Comparison of ENCODE assay signal across 34 cellular contexts in genomic region chr16:16138034-16138635, GRCh38.
"Had no signal": no experiment of that assay in that cellular context is flagged by ENCODE, and none has a peak within 500 bp of the region (broad histone marks: within the 10 kb centered on the region; RNA-seq: fewer than 3 reads in every experiment).

No MANE protein-coding gene starts in this region.

- H3K9me3 ChIP-seq: adrenal gland, ascending aorta had no signal

- H3K4me1 ChIP-seq: ascending aorta had no signal

- H3K27me3 Mint-ChIP-seq: activated B cell treated with CpG ODN at 0.5 μM for 24 hours; activated CD4-positive, alpha-beta memory T cell treated with anti-CD3 and anti-CD28 coated beads for 36 hours; activated CD4-positive, alpha-beta T cell treated with anti-CD3 and anti-CD28 coated beads, Interleukin-2, amount 10 ng/mL, durations not matched to agents 24 days and 14 days; activated CD8-positive, alpha-beta T cell treated with anti-CD3 and anti-CD28 coated beads for 36 hours; activated naive CD4-positive, alpha-beta T cell treated with anti-CD3 and anti-CD28 coated beads, Interleukin-2, amount 10 ng/mL, durations not matched to agents 7 days and 5 days; activated naive CD8-positive, alpha-beta T cell treated with anti-CD3 and anti-CD28 coated beads for 36 hours; brain had no signal

- H3K4me3 Mint-ChIP-seq: activated B cell treated with CpG ODN at 0.5 μM for 24 hours; activated CD4-positive, alpha-beta memory T cell treated with anti-CD3 and anti-CD28 coated beads for 36 hours; activated CD4-positive, alpha-beta T cell treated with anti-CD3 and anti-CD28 coated beads, Interleukin-2, amount 10 ng/mL, durations not matched to agents 24 days and 14 days; activated CD8-positive, alpha-beta T cell treated with anti-CD3 and anti-CD28 coated beads for 36 hours; activated naive CD4-positive, alpha-beta T cell treated with anti-CD3 and anti-CD28 coated beads, Interleukin-2, amount 10 ng/mL, durations not matched to agents 7 days and 5 days; activated naive CD8-positive, alpha-beta T cell treated with anti-CD3 and anti-CD28 coated beads for 36 hours; brain; T-helper 1 cell treated with Interleukin-12 subunit alpha and Interleukin-12 subunit beta and Interleukin-4 antibody, amounts not matched to agents 30 μg/mL and 1 μg/mL, for 36 hours; T-helper 2 cell treated with Interferon-gamma antibody and Interleukin-4, amounts not matched to agents 5 μg/mL and 100 μg/mL, for 36 hours had no signal

- H3K27me3 ChIP-seq: adrenal gland, ascending aorta, cardiac muscle cell had no signal

- H3K4me1 Mint-ChIP-seq: activated naive CD8-positive, alpha-beta T cell treated with anti-CD3 and anti-CD28 coated beads for 36 hours; brain had no signal

- DNase-seq: activated B cell treated with CpG ODN at 0.5 μM for 24 hours; activated CD4-positive, alpha-beta memory T cell treated with anti-CD3 and anti-CD28 coated beads for 36 hours; activated CD4-positive, alpha-beta T cell treated with anti-CD3 and anti-CD28 coated beads for 4 hours; activated CD4-positive, alpha-beta T cell treated with anti-CD3 and anti-CD28 coated beads, Interleukin-2, amount 10 ng/mL, durations not matched to agents 24 days and 14 days; activated CD4-positive, alpha-beta T cell treated with anti-CD3 and anti-CD28 coated beads, Interleukin-2, amount 50 U/mL, for 1 hour; activated CD4-positive, alpha-beta T cell treated with anti-CD3 and anti-CD28 coated beads, Interleukin-2, amount 50 U/mL, for 4 hours; activated CD4-positive, CD25-positive, alpha-beta regulatory T cell treated with anti-CD3 and anti-CD28 coated beads, Interleukin-2, amount 50 U/mL, for 72 hours; activated CD8-positive, alpha-beta memory T cell treated with anti-CD3 and anti-CD28 coated beads, Interleukin-2, amount 50 U/mL, for 4 hours; activated CD8-positive, alpha-beta T cell treated with anti-CD3 and anti-CD28 coated beads for 36 hours; activated effector memory CD4-positive, alpha-beta T cell treated with Interleukin-2 at 50 U/mL for 16 hours; activated gamma-delta T cell; activated naive CD4-positive, alpha-beta T cell treated with anti-CD3 and anti-CD28 coated beads, Interleukin-2, amount 10 ng/mL, durations not matched to agents 7 days and 5 days; activated naive CD4-positive, alpha-beta T cell treated with Interleukin-2 at 50 U/mL for 16 hours; activated naive CD8-positive, alpha-beta T cell treated with anti-CD3 and anti-CD28 coated beads for 36 hours; activated T-cell treated with anti-CD3 and anti-CD28 coated beads for 4 hours; activated T-cell treated with anti-CD3 and anti-CD28 coated beads, Interleukin-2, amount 50 U/mL, for 1 hour; activated T-cell treated with anti-CD3 and anti-CD28 coated beads, Interleukin-2, amount 50 U/mL, for 48 hours; adrenal gland; amniotic stem cell; caudate nucleus; SW 1271; T-helper 1 cell; T-helper 2 cell; T-helper 9 cell had no signal

- H3K27ac Mint-ChIP-seq: activated B cell treated with CpG ODN at 0.5 μM for 24 hours; activated CD4-positive, alpha-beta memory T cell treated with anti-CD3 and anti-CD28 coated beads for 36 hours; activated CD4-positive, alpha-beta T cell treated with anti-CD3 and anti-CD28 coated beads, Interleukin-2, amount 10 ng/mL, durations not matched to agents 24 days and 14 days; activated CD8-positive, alpha-beta T cell treated with anti-CD3 and anti-CD28 coated beads for 36 hours; activated naive CD4-positive, alpha-beta T cell treated with anti-CD3 and anti-CD28 coated beads, Interleukin-2, amount 10 ng/mL, durations not matched to agents 7 days and 5 days; activated naive CD8-positive, alpha-beta T cell treated with anti-CD3 and anti-CD28 coated beads for 36 hours; activated T-helper 2 cell treated with anti-CD3 and anti-CD28 coated beads, Interferon-gamma antibody, Interleukin-2, Interleukin-4, amounts not matched to agents 10 μg/mL and 5 μg/mL and 100 μg/mL, durations not matched to agents 14 hours and 24 hours and 36 hours; brain; T-helper 1 cell treated with Interleukin-12 subunit alpha and Interleukin-12 subunit beta and Interleukin-4 antibody, amounts not matched to agents 30 μg/mL and 1 μg/mL, for 36 hours; T-helper 2 cell treated with Interferon-gamma antibody and Interleukin-4, amounts not matched to agents 5 μg/mL and 100 μg/mL, for 36 hours had no signal

- H3K27ac ChIP-seq: adrenal gland, ascending aorta, cardiac muscle cell, VCaP had no signal

- FAIRE-seq: bronchial epithelial cell, TTC549 had no signal

- H3K9me3 Mint-ChIP-seq: activated B cell treated with CpG ODN at 0.5 μM for 24 hours; activated CD4-positive, alpha-beta memory T cell treated with anti-CD3 and anti-CD28 coated beads for 36 hours; activated CD4-positive, alpha-beta T cell treated with anti-CD3 and anti-CD28 coated beads, Interleukin-2, amount 10 ng/mL, durations not matched to agents 24 days and 14 days; activated CD8-positive, alpha-beta T cell treated with anti-CD3 and anti-CD28 coated beads for 36 hours; activated naive CD4-positive, alpha-beta T cell treated with anti-CD3 and anti-CD28 coated beads, Interleukin-2, amount 10 ng/mL, durations not matched to agents 7 days and 5 days; activated naive CD4-positive, alpha-beta T cell treated with anti-CD3 and anti-CD28 coated beads, Interleukin-2, amount 50 U/mL, for 72 hours; activated naive CD8-positive, alpha-beta T cell treated with anti-CD3 and anti-CD28 coated beads for 36 hours; activated T-helper 2 cell treated with anti-CD3 and anti-CD28 coated beads, Interferon-gamma antibody, Interleukin-2, Interleukin-4, amounts not matched to agents 10 μg/mL and 5 μg/mL and 100 μg/mL, durations not matched to agents 14 hours and 24 hours and 36 hours; brain; T-helper 1 cell treated with Interleukin-12 subunit alpha and Interleukin-12 subunit beta and Interleukin-4 antibody, amounts not matched to agents 30 μg/mL and 1 μg/mL, for 36 hours; T-helper 2 cell treated with Interferon-gamma antibody and Interleukin-4, amounts not matched to agents 5 μg/mL and 100 μg/mL, for 36 hours had no signal

- ATAC-seq: activated CD8-positive, alpha-beta T cell treated with anti-CD3 and anti-CD28 coated beads for 36 hours; activated naive CD4-positive, alpha-beta T cell treated with anti-CD3 and anti-CD28 coated beads, Interleukin-2, amount 50 U/mL, for 72 hours had no signal

- H3K4me3 ChIP-seq: adrenal gland, ascending aorta, cardiac muscle cell had no signal
